ENCODE assay signal across 21 cellular contexts in the genomic region with DNA sequence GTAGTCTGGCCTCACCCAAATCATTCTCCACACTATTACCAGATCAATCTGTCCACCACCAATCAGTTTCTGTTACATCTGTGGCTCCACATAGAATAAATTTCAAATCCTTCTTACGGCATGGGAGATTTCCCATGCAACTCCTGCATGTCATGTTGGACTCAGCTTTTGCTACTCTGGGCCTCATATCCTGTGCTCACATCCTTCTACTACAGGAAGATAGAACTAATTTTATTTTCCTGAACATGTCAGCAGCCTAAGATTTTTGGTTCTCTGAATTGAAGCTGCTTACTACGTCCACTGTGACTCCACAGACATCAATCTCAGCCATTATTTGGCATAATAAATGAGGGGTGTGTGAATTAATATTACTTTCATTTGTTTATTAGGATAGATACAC.
DNase-seq lines count a peak whose midpoint lies in the region; ATAC-seq, FAIRE-seq and TF ChIP-seq lines count a peak whose summit lies in the region.
"Had no signal": no experiment of that assay in that cellular context is flagged by ENCODE, and none has a peak within 500 bp of the region (broad histone marks: within the 10 kb centered on the region; RNA-seq: fewer than 3 reads in every experiment).

No MANE protein-coding gene starts in this region.

- intact Hi-C loops in endothelial cell of umbilical vein (cut with micrococcal nuclease) = no loop called here
- intact Hi-C loops in A673 (cut with micrococcal nuclease; ENCODE audit: unreplicated experiment) = no loop called here

- H3K27me3 Mint-ChIP-seq in HFFc6 (ENCODE audit: insufficient read depth) = peaks cover 6% of the 10 kb centered on the region
- no peaks in the 10 kb centered on the region for H3K27me3 Mint-ChIP-seq in WTC11 (ENCODE audit: low read depth)
- H3K27me3 Mint-ChIP-seq: B cell; CD4-positive, CD25-positive, alpha-beta regulatory T cell had no signal

- H3K4me1 Mint-ChIP-seq in HFFc6 (ENCODE audit: low read depth) = peaks cover 85% of the 10 kb centered on the region
- H3K4me1 Mint-ChIP-seq in WTC11 = peaks cover 6% of the 10 kb centered on the region
- H3K4me1 Mint-ChIP-seq: B cell; CD4-positive, CD25-positive, alpha-beta regulatory T cell had no signal

- no peak overlapping the region for H3K4me2 ChIP-seq in endothelial cell of umbilical vein (ENCODE audit: insufficient read depth, low read length)
- H3K4me2 ChIP-seq: BLaER1, GM23338 had no signal

- peaks cover 29% of the 10 kb centered on the region for H3K36me3 Mint-ChIP-seq in HFFc6 (ENCODE audit: low read depth)
- H3K36me3 Mint-ChIP-seq in WTC11 = no peaks in the 10 kb centered on the region
- H3K36me3 Mint-ChIP-seq: CD4-positive, CD25-positive, alpha-beta regulatory T cell; CD8-positive, alpha-beta T cell had no signal

- H3K9me3 Mint-ChIP-seq in HFFc6 (no peaks in the 10 kb centered on the region), WTC11 (peaks cover 6% of the 10 kb centered on the region)
- H3K9me3 Mint-ChIP-seq: GM23338 had no signal

- DNase-seq in HFFc6 (no peak), WTC11 (ENCODE audit: low spot score) (no peak), endothelial cell of umbilical vein (ENCODE audit: low read depth, low spot score) (peak; percentile 21), A673 (ENCODE audit: low spot score) (no peak), GM10248 (ENCODE audit: extremely low spot score) (no peak)
- DNase-seq: Caco-2; CD4-positive, CD25-positive, alpha-beta regulatory T cell; CD8-positive, alpha-beta T cell; DMS153; DND-41; EL; GDM1 had no signal

- H3K27ac Mint-ChIP-seq in HFFc6 (peak overlapping the region; percentile 57; the same call in 1 of the 2 replicates), WTC11 (peak overlapping the region; percentile 59; the same call in 1 of the 2 replicates)
- H3K27ac Mint-ChIP-seq: B cell; CD4-positive, CD25-positive, alpha-beta regulatory T cell; CD8-positive, alpha-beta T cell; GM23338 had no signal

- H4K20me1 ChIP-seq in endothelial cell of umbilical vein (replicated peaks; ENCODE audit: control insufficient read depth, extremely low read depth, insufficient read depth, low read length) = no peaks in the 10 kb centered on the region
- H4K20me1 ChIP-seq: BLaER1 had no signal

- TF ChIP-seq POLR2A in endothelial cell of umbilical vein (IDR thresholded peaks at IDR 0.05; ENCODE audit: low read depth, low read length) = no peak

- no peak for FAIRE-seq in endothelial cell of umbilical vein (lab: Jason Lieb, UNC)
- FAIRE-seq: GM12891, GM18507, H54 had no signal

- no peaks in the 10 kb centered on the region for H3K79me2 ChIP-seq in endothelial cell of umbilical vein (ENCODE audit: control insufficient read depth, insufficient read depth, low read length)

- H3K27ac ChIP-seq in endothelial cell of umbilical vein (ENCODE audit: insufficient read depth, low read depth, low read length) (no peak overlapping the region), A673 (ENCODE audit: low read depth, low read length, poor library complexity, severe bottlenecking) (no peak overlapping the region)
- H3K27ac ChIP-seq: BLaER1, C4-2B had no signal

- H3K4me3 ChIP-seq in endothelial cell of umbilical vein (replicated peaks in 1 of 3; ENCODE audit: insufficient read depth in 1 of 3, low read depth in 1 of 3, low read length in 3 of 3) (no peak overlapping the region), A673 (ENCODE audit: low read depth, low read length, poor library complexity, severe bottlenecking) (no peak overlapping the region)
- H3K4me3 ChIP-seq: BLaER1, GM23338, HAP-1 had no signal

- no peak overlapping the region for H2AFZ ChIP-seq in endothelial cell of umbilical vein (ENCODE audit: low read depth, low read length)
- H2AFZ ChIP-seq: GM23338 had no signal

- TF ChIP-seq CTCF in HFFc6 (IDR thresholded peaks at IDR 0.05) = no peak
- TF ChIP-seq CTCF in WTC11 (IDR thresholded peaks at IDR 0.05) = no peak
- TF ChIP-seq CTCF in endothelial cell of umbilical vein (IDR thresholded peaks at IDR 0.05; ENCODE audit: extremely low read depth in 1 of 2, insufficient read depth in 1 of 2, low read depth in 1 of 2, low read length in 2 of 2) = no peak
- no peak for TF ChIP-seq CTCF in A673 (conservative IDR thresholded peaks at IDR 0.05; ENCODE audit: low read depth, low read length)
- no peak for TF ChIP-seq CTCF in GM10248 (IDR thresholded peaks at IDR 0.05; ENCODE audit: control extremely low read depth, extremely low read depth, low read depth, missing control alignments)

- dilution Hi-C loops in endothelial cell of umbilical vein (cut with MboI; ENCODE audit: extremely low pct_ligation_motif_present, low sequenced_read_pairs) = no loop called here

- BruUV-seq in endothelial cell of umbilical vein (replicated peaks; lab: Mats Ljungman, UMichigan) (no TSS peak), A673 (replicated peaks; lab: Mats Ljungman, UMichigan) (no TSS peak)

- no peaks in the 10 kb centered on the region for H3K9me1 ChIP-seq in endothelial cell of umbilical vein (replicated peaks; ENCODE audit: control insufficient read depth, extremely low read depth, insufficient read depth, low read length)

- no peaks in the 10 kb centered on the region for H3K9me3 ChIP-seq in endothelial cell of umbilical vein (replicated peaks; ENCODE audit: control insufficient read depth, insufficient read depth, low read length)
- H3K9me3 ChIP-seq in A673 (ENCODE audit: low read depth, low read length, poor library complexity, severe bottlenecking) = no peaks in the 10 kb centered on the region
- H3K9me3 ChIP-seq: BLaER1, Caco-2, HAP-1 had no signal

- ATAC-seq in WTC11 (no peak), HG02973 (IDR thresholded peaks at IDR 0.05; ENCODE audit: unreplicated experiment) (no peak)
- ATAC-seq: CD8-positive, alpha-beta T cell; GM23338 had no signal

- peak overlapping the region; percentile 6; the same call in 1 of the 2 replicates for H3K4me3 Mint-ChIP-seq in HFFc6
- H3K4me3 Mint-ChIP-seq in WTC11 = no peak overlapping the region
- H3K4me3 Mint-ChIP-seq: B cell; CD4-positive, CD25-positive, alpha-beta regulatory T cell; CD8-positive, alpha-beta T cell; GM23338 had no signal

- CTCF ChIA-PET in WTC11 (lab: Charles Lee) (no interaction called here), endothelial cell of umbilical vein (lab: Charles Lee) (no interaction called here), A673 (lab: Charles Lee) (no interaction called here), GM10248 (lab: Yijun Ruan, JAX) (interaction anchor here (1.5 kb wide), 1 partner anchor 84 kb away, joined by 3 read pairs; no protein-coding TSS in a partner anchor)

- H3K27me3 ChIP-seq in endothelial cell of umbilical vein (ENCODE audit: control insufficient read depth in 2 of 2, insufficient read depth in 2 of 2, low read length in 2 of 2) (no peaks in the 10 kb centered on the region), A673 (replicated peaks; ENCODE audit: insufficient read depth, low read depth, low read length, poor library complexity) (no peaks in the 10 kb centered on the region)
- H3K27me3 ChIP-seq: BLaER1 had no signal

- H3K36me3 ChIP-seq in endothelial cell of umbilical vein (ENCODE audit: control insufficient read depth in 2 of 2, extremely low read depth in 1 of 2, insufficient read depth in 2 of 2, low read length in 2 of 2) = no peaks in the 10 kb centered on the region
- H3K36me3 ChIP-seq in A673 (ENCODE audit: insufficient read depth, low read length, poor library complexity, severe bottlenecking) = no peaks in the 10 kb centered on the region
- H3K36me3 ChIP-seq: BLaER1, HAP-1 had no signal

- H3K9ac ChIP-seq in endothelial cell of umbilical vein (replicated peaks; ENCODE audit: extremely low read depth, insufficient read depth, low read length) = no peak overlapping the region
- H3K9ac ChIP-seq: BLaER1 had no signal

- H3K4me1 ChIP-seq in endothelial cell of umbilical vein (ENCODE audit: control insufficient read depth, extremely low read depth, insufficient read depth, low read length) = no peaks in the 10 kb centered on the region
- H3K4me1 ChIP-seq in A673 (ENCODE audit: insufficient read depth, low read length, poor library complexity, severe bottlenecking) = no peaks in the 10 kb centered on the region
- H3K4me1 ChIP-seq: BLaER1, Caco-2, HAP-1 had no signal

- POLR2A ChIA-PET in WTC11 (lab: Charles Lee) (no interaction called here), endothelial cell of umbilical vein (lab: Charles Lee) (no interaction called here), A673 (lab: Charles Lee; ENCODE audit: low non-redundant PET) (no interaction called here), GM10248 (lab: Yijun Ruan, JAX) (no interaction called here)

TF ChIP-seq in WTC11, 78 proteins besides CTCF, POLR2A, EP300 and RAD21 (continues in another document):
- TF ChIP-seq NFE2L1 (CRISPR knock-in tag; IDR thresholded peaks at IDR 0.05) (no peak), ZBTB43 (CRISPR knock-in tag; IDR thresholded peaks at IDR 0.05) (no peak), NR2C2 (CRISPR knock-in tag; IDR thresholded peaks at IDR 0.05) (no peak), GRHL2 (CRISPR knock-in tag; IDR thresholded peaks at IDR 0.05; ENCODE audit: insufficient replicate concordance, severe bottlenecking) (no peak)

TF ChIP-seq in endothelial cell of umbilical vein, 7 proteins besides CTCF, POLR2A, EP300 and RAD21:
- no peak for TF ChIP-seq MYC (IDR thresholded peaks at IDR 0.05; ENCODE audit: low read depth, low read length)
TF ChIP-seq in endothelial cell of umbilical vein: peak in this region for 0.
